22 cellular contexts compared by ENCODE assay signal in the genomic region with DNA sequence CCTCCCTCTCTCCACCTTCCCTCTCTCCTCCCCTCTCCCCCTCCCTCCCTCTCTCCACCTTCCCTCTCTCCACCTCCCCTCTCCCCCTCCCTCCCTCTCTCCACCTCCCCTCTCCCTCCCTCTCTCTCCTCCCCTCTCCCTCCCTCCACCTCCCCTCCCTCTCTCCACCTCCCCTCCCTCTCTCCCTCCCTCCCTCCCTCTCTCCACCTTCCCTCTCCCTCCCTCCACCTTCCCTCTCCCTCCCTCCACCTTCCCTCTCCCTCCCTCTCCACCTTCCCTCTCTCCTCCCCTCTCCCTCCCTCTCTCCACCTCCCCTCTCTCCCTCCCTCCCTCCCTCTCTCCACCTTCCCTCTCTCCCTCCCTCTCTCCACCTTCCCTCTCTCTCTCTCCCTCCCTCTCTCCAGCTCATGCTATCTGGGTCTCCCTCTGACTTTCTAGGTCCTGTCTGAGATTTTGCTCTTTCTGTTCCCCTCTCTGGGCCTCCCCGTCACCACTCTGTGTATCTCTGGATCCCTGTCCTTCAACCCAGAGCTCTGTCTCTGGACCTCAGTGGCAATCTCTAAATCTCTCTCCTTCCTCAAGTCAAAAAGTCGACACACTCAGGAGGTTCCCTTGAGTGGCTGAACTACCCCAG. TPM values are rescaled to one million over a fixed set of nuclear protein-coding genes. Genes with fewer than 3 reads are reported as not detected.
DNase-seq lines count a peak whose midpoint lies in the region; ATAC-seq and TF ChIP-seq lines count a peak whose summit lies in the region.
"Had no signal": no experiment of that assay in that cellular context is flagged by ENCODE, and none has a peak within 500 bp of the region (broad histone marks: within the 10 kb centered on the region; RNA-seq: fewer than 3 reads in every experiment).

No MANE protein-coding gene starts in this region.

- no peaks in the 10 kb centered on the region for H3K9me3 Mint-ChIP-seq in activated CD8-positive, alpha-beta T cell treated with anti-CD3 and anti-CD28 coated beads, Interleukin-2, amount 10 ng/mL, durations not matched to agents 7 days and 5 days (ENCODE audit: insufficient read depth)
- H3K9me3 Mint-ChIP-seq: nephron had no signal

- peak overlapping the region; percentile 76 for H3K27ac Mint-ChIP-seq in activated CD8-positive, alpha-beta T cell treated with anti-CD3 and anti-CD28 coated beads, Interleukin-2, amount 10 ng/mL, durations not matched to agents 7 days and 5 days
- H3K27ac Mint-ChIP-seq: activated CD8-positive, alpha-beta memory T cell treated with anti-CD3 and anti-CD28 coated beads, Interleukin-2, amount 10 ng/mL, durations not matched to agents 7 days and 5 days; endodermal cell; nephron had no signal

- TF ChIP-seq CTCF in foreskin keratinocyte (conservative IDR thresholded peaks at IDR 0.05) (no peak), upper lobe of left lung (IDR thresholded peaks at IDR 0.05) (no peak)

- H3K27me3 ChIP-seq in foreskin keratinocyte = no peaks in the 10 kb centered on the region
- no peaks in the 10 kb centered on the region for H3K27me3 ChIP-seq in upper lobe of left lung
- H3K27me3 ChIP-seq: brain microvascular endothelial cell had no signal

- DNase-seq in Right ventricle myocardium inferior (ENCODE audit: missing footprints) (peak; percentile 4), cardiac septum (ENCODE audit: low spot score) (no peak), foreskin keratinocyte (no peak), NCI-H2029 treated with DMSO at 0.1 percent for 48 hours (lab: John Stamatoyannopoulos, UW) (no peak), upper lobe of left lung (no peak), GDM1 (lab: John Stamatoyannopoulos, UW) (no peak), AML-193 (lab: John Stamatoyannopoulos, UW) (no peak)
- DNase-seq in activated CD8-positive, alpha-beta T cell treated with anti-CD3 and anti-CD28 coated beads, Interleukin-2, amount 10 ng/mL, durations not matched to agents 7 days and 5 days = no peak
- DNase-seq: activated CD4-positive, alpha-beta T cell treated with anti-CD3 and anti-CD28 coated beads for 1 hour; activated CD8-positive, alpha-beta memory T cell treated with anti-CD3 and anti-CD28 coated beads, Interleukin-2, amount 10 ng/mL, durations not matched to agents 7 days and 5 days; brain microvascular endothelial cell; NCI-H524 treated with DMSO at 0.1 percent for 48 hours; posterior cingulate gyrus; stimulated activated CD4-positive, alpha-beta T cell treated with anti-CD3 and anti-CD28 coated beads, Interleukin-15, amount 100 ng/mL, for 24 hours; stimulated activated CD8-positive, alpha-beta memory T cell treated with anti-CD3 and anti-CD28 coated beads, Interleukin-4, amount 100 ng/mL, for 48 hours had no signal

- CTCF ChIA-PET in activated CD8-positive, alpha-beta T cell treated with anti-CD3 and anti-CD28 coated beads, Interleukin-2, amount 10 ng/mL, durations not matched to agents 7 days and 5 days (lab: Charles Lee) = no interaction called here

- peak overlapping the region; percentile 13 for H3K27ac ChIP-seq in foreskin keratinocyte
- H3K27ac ChIP-seq in upper lobe of left lung = no peak overlapping the region
- H3K27ac ChIP-seq: brain microvascular endothelial cell, C4-2B, coronary artery had no signal

- no peak overlapping the region for H3K4me3 Mint-ChIP-seq in activated CD8-positive, alpha-beta T cell treated with anti-CD3 and anti-CD28 coated beads, Interleukin-2, amount 10 ng/mL, durations not matched to agents 7 days and 5 days
- H3K4me3 Mint-ChIP-seq: activated CD8-positive, alpha-beta memory T cell treated with anti-CD3 and anti-CD28 coated beads, Interleukin-2, amount 10 ng/mL, durations not matched to agents 7 days and 5 days; endodermal cell; nephron had no signal

- H3K27me3 Mint-ChIP-seq in activated CD8-positive, alpha-beta T cell treated with anti-CD3 and anti-CD28 coated beads, Interleukin-2, amount 10 ng/mL, durations not matched to agents 7 days and 5 days (ENCODE audit: low read depth) = no peaks in the 10 kb centered on the region
- H3K27me3 Mint-ChIP-seq: activated CD8-positive, alpha-beta memory T cell treated with anti-CD3 and anti-CD28 coated beads, Interleukin-2, amount 10 ng/mL, durations not matched to agents 7 days and 5 days had no signal

- H3K4me1 ChIP-seq in foreskin keratinocyte = peaks cover 11% of the 10 kb centered on the region
- peaks cover 16 to 21% (median 19%) of the 10 kb centered on the region in 4 donors for H3K4me1 ChIP-seq in upper lobe of left lung

- POLR2A ChIA-PET in activated CD8-positive, alpha-beta T cell treated with anti-CD3 and anti-CD28 coated beads, Interleukin-2, amount 10 ng/mL, durations not matched to agents 7 days and 5 days (lab: Charles Lee) = no interaction called here

- peaks cover 16% of the 10 kb centered on the region for H3K36me3 Mint-ChIP-seq in activated CD8-positive, alpha-beta T cell treated with anti-CD3 and anti-CD28 coated beads, Interleukin-2, amount 10 ng/mL, durations not matched to agents 7 days and 5 days (ENCODE audit: low read depth)

- intact Hi-C loops in Right ventricle myocardium inferior (cut with DNase I) (no loop called here), cardiac septum (cut with DNase I) (no loop called here)

- H3K36me3 ChIP-seq in upper lobe of left lung = peaks cover 6 to 32% (median 24%) of the 10 kb centered on the region in 4 donors

- 59 to 76% methylated on average over 2 of the region's 2 CpGs for WGBS in upper lobe of left lung, 2 donors

- TF ChIP-seq POLR2A in upper lobe of left lung (IDR thresholded peaks at IDR 0.05) = no peak

- no peaks in the 10 kb centered on the region for H3K9me3 ChIP-seq in upper lobe of left lung

- TF ChIP-seq EP300 in upper lobe of left lung (IDR thresholded peaks at IDR 0.05) = no peak

- no peak overlapping the region for H3K4me3 ChIP-seq in upper lobe of left lung
- H3K4me3 ChIP-seq: coronary artery had no signal

- ATAC-seq in Right ventricle myocardium inferior (no peak), foreskin keratinocyte (no peak), upper lobe of left lung (ENCODE audit: low FRiP score in 2 of 2) (no peak)
- ATAC-seq in activated CD8-positive, alpha-beta T cell treated with anti-CD3 and anti-CD28 coated beads, Interleukin-2, amount 10 ng/mL, durations not matched to agents 7 days and 5 days = no peak
- ATAC-seq: activated CD8-positive, alpha-beta memory T cell treated with anti-CD3 and anti-CD28 coated beads, Interleukin-2, amount 10 ng/mL, durations not matched to agents 7 days and 5 days; left lobe of liver; sciatic nerve; SK-N-SH treated with all-trans-retinoic acid at 6 μM for 48 hours had no signal

- peaks cover 25% of the 10 kb centered on the region for H3K4me1 Mint-ChIP-seq in activated CD8-positive, alpha-beta T cell treated with anti-CD3 and anti-CD28 coated beads, Interleukin-2, amount 10 ng/mL, durations not matched to agents 7 days and 5 days (ENCODE audit: low read depth)

RNA-seq across cellular contexts. Expression of a gene that starts 3.5 kb away (rescaled TPM):
- total RNA-seq in Right ventricle myocardium inferior (17.6 TPM), cardiac septum (22.3 TPM), foreskin keratinocyte (24.5 and 26.0 TPM in 2 replicates), upper lobe of left lung (10 to 100 TPM; 18.8 to 65.0 (median 36.6) TPM)
- 10 to 100 TPM; 55.1 to 58.4 TPM for total RNA-seq in activated CD8-positive, alpha-beta T cell treated with anti-CD3 and anti-CD28 coated beads, Interleukin-2, amount 10 ng/mL, durations not matched to agents 7 days and 5 days
- polyA plus RNA-seq in foreskin keratinocyte = 37.8 TPM in 2 replicates

RNA-seq across cellular contexts. Expression of a gene that starts 18.5 kb away (rescaled TPM):
- total RNA-seq in Right ventricle myocardium inferior (39.5 TPM), cardiac septum (34.0 TPM), foreskin keratinocyte (64.8 and 71.7 TPM in 2 replicates), upper lobe of left lung (10 to 100 TPM; 43.9 to 73.3 (median 47.4) TPM)
- total RNA-seq in activated CD8-positive, alpha-beta T cell treated with anti-CD3 and anti-CD28 coated beads, Interleukin-2, amount 10 ng/mL, durations not matched to agents 7 days and 5 days = 10 to 100 TPM; 77.5 to 82.8 TPM
- polyA plus RNA-seq in foreskin keratinocyte = 69.0 and 71.2 TPM in 2 replicates

RNA-seq across cellular contexts. Expression of a gene that starts 18.6 kb away (rescaled TPM):
- total RNA-seq in Right ventricle myocardium inferior (13.4 TPM), cardiac septum (15.2 TPM), foreskin keratinocyte (15.6 and 16.0 TPM in 2 replicates), upper lobe of left lung (10 to 100 TPM; 10.5 to 51.3 (median 26.2) TPM)
- 10 to 100 TPM; 50.9 to 51.4 TPM for total RNA-seq in activated CD8-positive, alpha-beta T cell treated with anti-CD3 and anti-CD28 coated beads, Interleukin-2, amount 10 ng/mL, durations not matched to agents 7 days and 5 days
- polyA plus RNA-seq in foreskin keratinocyte = 20.9 and 22.1 TPM in 2 replicates

RNA-seq across cellular contexts. Expression of a gene that starts 25.4 kb away (rescaled TPM):
- 6.6 TPM for total RNA-seq in Right ventricle myocardium inferior
- 8.3 TPM for total RNA-seq in cardiac septum
- 1 to 10 TPM; 6.6 to 7.5 TPM for total RNA-seq in activated CD8-positive, alpha-beta T cell treated with anti-CD3 and anti-CD28 coated beads, Interleukin-2, amount 10 ng/mL, durations not matched to agents 7 days and 5 days
- total RNA-seq in foreskin keratinocyte = 7.8 and 9.7 TPM in 2 replicates
- polyA plus RNA-seq in foreskin keratinocyte = 11.7 and 12.3 TPM in 2 replicates
- total RNA-seq in upper lobe of left lung = 10 to 100 TPM in 3 of 6 donors, 1 to 10 TPM in 3; 8.5 to 16.8 (median 9.4) TPM

RNA-seq across cellular contexts. Expression of a gene that starts 31.4 kb away (rescaled TPM):
- total RNA-seq in Right ventricle myocardium inferior (561 TPM), cardiac septum (283 TPM), foreskin keratinocyte (159 and 202 TPM in 2 replicates), upper lobe of left lung (100 to 1,000 TPM in 2 of 6 donors, 10 to 100 TPM in 4; 11.5 to 127 (median 49.5) TPM)
- total RNA-seq in activated CD8-positive, alpha-beta T cell treated with anti-CD3 and anti-CD28 coated beads, Interleukin-2, amount 10 ng/mL, durations not matched to agents 7 days and 5 days = 100 to 1,000 TPM; 138 to 152 TPM
- polyA plus RNA-seq in foreskin keratinocyte = 236 and 267 TPM in 2 replicates
